9 cellular contexts compared by ENCODE assay signal in genomic region chr17:27793906-27794380, GRCh38. TPM values are rescaled to one million over a fixed set of nuclear protein-coding genes. Genes with fewer than 3 reads are reported as not detected.
A peak's percentile ranks its signal among the peaks of the same experiment; 100 is the strongest.
DNase-seq lines count a peak whose midpoint lies in the region; ATAC-seq and TF ChIP-seq lines count a peak whose summit lies in the region.
"Had no signal": no experiment of that assay in that cellular context is flagged by ENCODE, and none has a peak within 500 bp of the region (broad histone marks: within the 10 kb centered on the region; RNA-seq: fewer than 3 reads in every experiment).

No MANE protein-coding gene starts in this region.

- WGBS in heart right ventricle, 2 donors, result 21 to 22% methylated on average over 16 of the region's 16 CpGs
- WGBS in mammary epithelial cell (ENCODE audit: low coverage, missing lambda C conversion rate), result 30% methylated on average over 9 of the region's 16 CpGs

- BruUV-seq in mammary epithelial cell (replicated peaks; lab: Mats Ljungman, UMichigan), result no TSS peak

- no peak for TF ChIP-seq POLR2A in vagina (IDR thresholded peaks at IDR 0.05)

- peak overlapping the region; percentile 55 for H2AFZ ChIP-seq in mammary epithelial cell (ENCODE audit: low read depth, low read length)

- TF ChIP-seq CTCF in heart right ventricle (IDR thresholded peaks at IDR 0.05) (no peak), mammary epithelial cell (conservative IDR thresholded peaks at IDR 0.05 in 1 of 2, IDR thresholded peaks at IDR 0.05 in 1 of 2; ENCODE audit: extremely low read depth in 1 of 2, insufficient read depth in 1 of 2, low read depth in 1 of 2, low read length in 2 of 2) (no peak), vagina (IDR thresholded peaks at IDR 0.05) (no peak)

- H3K79me2 ChIP-seq in mammary epithelial cell (ENCODE audit: insufficient read depth, low read length), result no peaks in the 10 kb centered on the region

- ATAC-seq in heart right ventricle, result peak in 1 of 8 donors; percentile 13
- no peak for ATAC-seq in Right ventricle myocardium superior (ENCODE audit: poor library complexity)

- peak overlapping the region; percentile 70 for H3K4me2 ChIP-seq in mammary epithelial cell (ENCODE audit: insufficient read depth, low read depth, low read length)

- in situ Hi-C loops in mammary epithelial cell (cut with MboI; ENCODE audit: low sequenced_read_pairs in 2 of 2), result no loop called here

- H3K9me3 ChIP-seq in heart right ventricle, result no peaks in the 10 kb centered on the region
- no peaks in the 10 kb centered on the region for H3K9me3 ChIP-seq in mammary epithelial cell (replicated peaks; ENCODE audit: insufficient read depth, low read length)
- H3K9me3 ChIP-seq in muscle layer of duodenum (ENCODE audit: control insufficient read depth in 1 of 2, low read length in 2 of 2), result no peaks in the 10 kb centered on the region
- no peaks in the 10 kb centered on the region for H3K9me3 ChIP-seq in vagina

- H3K4me3 ChIP-seq in heart right ventricle (peak overlapping the region; percentile 26 to 54 (median 44)), mammary epithelial cell (replicated peaks in 1 of 3; ENCODE audit: insufficient read depth in 1 of 3, low read depth in 2 of 3, low read length in 3 of 3) (no peak overlapping the region), muscle layer of duodenum (ENCODE audit: low read depth in 1 of 2, low read length in 2 of 2) (peak overlapping the region; percentile 19 to 60), vagina (peak overlapping the region; percentile 24 to 27)

- H3K27ac ChIP-seq in heart right ventricle (no peak overlapping the region), mammary epithelial cell (ENCODE audit: insufficient read depth, low read depth, low read length) (no peak overlapping the region), muscle layer of duodenum (ENCODE audit: low read length) (no peak overlapping the region), vagina (no peak overlapping the region)

- peaks cover 4 to 14% (median 9%) of the 10 kb centered on the region in 9 donors for H3K4me1 ChIP-seq in heart right ventricle
- peaks cover 5% of the 10 kb centered on the region for H3K4me1 ChIP-seq in mammary epithelial cell (ENCODE audit: insufficient read depth, low read length)
- peaks cover 0 to 11% of the 10 kb centered on the region in 2 donors for H3K4me1 ChIP-seq in muscle layer of duodenum (ENCODE audit: control insufficient read depth in 1 of 2, insufficient read depth in 2 of 2, low read length in 2 of 2)
- peaks cover 13% of the 10 kb centered on the region for H3K4me1 ChIP-seq in vagina

- H3K9ac ChIP-seq in mammary epithelial cell (ENCODE audit: insufficient read depth, low read length), result no peak overlapping the region

- intact Hi-C loops in heart right ventricle (cut with DNase I) (no loop called here), Right ventricle myocardium superior (cut with DNase I) (no loop called here), mammary epithelial cell (cut with micrococcal nuclease) (no loop called here), vagina (cut with DNase I) (no loop called here)

- DNase-seq in heart right ventricle, result no peak
- DNase-seq in Right ventricle myocardium superior, result no peak
- DNase-seq in mammary epithelial cell, result no peak
- no peak for DNase-seq in vagina (ENCODE audit: extremely low spot score in 2 of 2)
- no peak for DNase-seq in kidney tubule cell (ENCODE audit: low spot score)
- DNase-seq in glomerular visceral epithelial cell (ENCODE audit: extremely low spot score), result no peak
- DNase-seq in Kasumi-1 (lab: John Stamatoyannopoulos, UW), result no peak
- DNase-seq: NCI-H2171 had no signal

- CTCF ChIA-PET in mammary epithelial cell (lab: Charles Lee; ENCODE audit: low non-redundant PET), result no interaction called here

- H3K36me3 ChIP-seq in heart right ventricle (no peaks in the 10 kb centered on the region), mammary epithelial cell (ENCODE audit: insufficient read depth, low read length) (no peaks in the 10 kb centered on the region), muscle layer of duodenum (ENCODE audit: control insufficient read depth in 1 of 2, insufficient read depth in 2 of 2, low read length in 2 of 2) (no peaks in the 10 kb centered on the region), vagina (no peaks in the 10 kb centered on the region)

- dilution Hi-C loops in mammary epithelial cell (cut with HindIII; ENCODE audit: low sequenced_read_pairs), result no loop called here

- no peaks in the 10 kb centered on the region for H4K20me1 ChIP-seq in mammary epithelial cell (ENCODE audit: insufficient read depth, low read length)

- H3K27me3 ChIP-seq in heart right ventricle, result peaks cover 0 to 47% (median 25%) of the 10 kb centered on the region in 7 donors
- H3K27me3 ChIP-seq in mammary epithelial cell (ENCODE audit: insufficient read depth, low read length), result peaks cover 4% of the 10 kb centered on the region
- no peaks in the 10 kb centered on the region for H3K27me3 ChIP-seq in muscle layer of duodenum (ENCODE audit: low read depth, low read length)
- H3K27me3 ChIP-seq in vagina, result no peaks in the 10 kb centered on the region

RNA-seq across cellular contexts. Expression of gene NOS2, which starts 6.4 kb away (rescaled TPM):
- total RNA-seq in heart right ventricle, result 1 to 10 TPM in 1 of 10 donors, under 1 TPM in 8, not detected in 1; 0.10 to 1.6 (median 0.24) TPM
- under 1 TPM in 1 of 2 donors, not detected in 1; 0.06 TPM for polyA plus RNA-seq in heart right ventricle
- total RNA-seq in Right ventricle myocardium superior, result 0.19 TPM
- total RNA-seq in mammary epithelial cell, result not detected
- polyA plus RNA-seq in mammary epithelial cell, result not detected
- polyA minus RNA-seq in mammary epithelial cell, result not detected
- total RNA-seq in vagina, result not detected

Comparison
In these comparisons a context has a peak if more than half of its experiments do, and no peak if none do; other contexts are left out.
1. H3K4me3 ChIP-seq: peak in heart right ventricle (10 of 10), muscle layer of duodenum (2 of 2) and vagina (2 of 2); none in mammary epithelial cell (0 of 3).